ENCODE assay signal across 27 cellular contexts in the genomic region with DNA sequence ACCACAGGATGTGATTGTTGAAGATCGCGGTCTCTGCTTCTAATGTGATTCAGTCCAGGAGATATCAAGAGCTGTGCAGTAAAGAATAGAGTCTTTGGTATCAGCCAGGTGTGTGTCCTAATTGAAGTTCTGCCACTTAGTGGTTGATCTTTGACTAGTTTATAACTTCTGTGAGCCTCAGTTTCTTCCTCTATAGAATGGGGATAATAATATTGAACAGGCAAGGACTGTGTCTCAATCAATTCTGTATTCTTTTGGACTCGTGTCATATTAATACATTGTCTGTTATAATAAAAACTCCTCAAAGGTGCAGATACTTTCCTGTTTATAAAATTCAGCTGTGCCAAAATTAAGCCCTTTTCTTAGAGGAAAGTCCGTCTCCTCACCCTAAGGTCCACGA. TPM values are rescaled to one million over a fixed set of nuclear protein-coding genes. Genes with fewer than 3 reads are reported as not detected.
DNase-seq lines count a peak whose midpoint lies in the region; ATAC-seq, FAIRE-seq and TF ChIP-seq lines count a peak whose summit lies in the region.
"Had no signal": no experiment of that assay in that cellular context is flagged by ENCODE, and none has a peak within 500 bp of the region (broad histone marks: within the 10 kb centered on the region; RNA-seq: fewer than 3 reads in every experiment).

No MANE protein-coding gene starts in this region.

- no peak for TF ChIP-seq RAD21 in HepG2 (CRISPR knock-in tag; IDR thresholded peaks at IDR 0.05)

- no peak overlapping the region for H3K4me3 Mint-ChIP-seq in activated CD4-positive, alpha-beta T cell treated with anti-CD3 and anti-CD28 coated beads for 36 hours
- H3K4me3 Mint-ChIP-seq in astrocyte (ENCODE audit: unreplicated experiment), result no peak overlapping the region
- H3K4me3 Mint-ChIP-seq in nephron progenitor cell, result no peak overlapping the region
- H3K4me3 Mint-ChIP-seq: B cell; CD14-positive monocyte; CD4-positive, alpha-beta memory T cell; CD4-positive, CD25-positive, alpha-beta regulatory T cell; CD8-positive, alpha-beta memory T cell had no signal

- no peak for TF ChIP-seq CTCF in HepG2 (CRISPR knock-in tag; IDR thresholded peaks at IDR 0.05)
- no peak for TF ChIP-seq CTCF in right lobe of liver (IDR thresholded peaks at IDR 0.05)
- no peak for TF ChIP-seq CTCF in astrocyte (IDR thresholded peaks at IDR 0.05; ENCODE audit: insufficient read depth, low read depth, low read length)
- no peak for TF ChIP-seq CTCF in nephron progenitor cell (IDR thresholded peaks at IDR 0.05)
- no peak for TF ChIP-seq CTCF in thyroid gland (IDR thresholded peaks at IDR 0.05)
- no peak for TF ChIP-seq CTCF in BE2C (IDR thresholded peaks at IDR 0.05; ENCODE audit: low read depth, low read length)

- H3K4me2 ChIP-seq in HepG2 (ENCODE audit: low read depth, low read length) (no peak overlapping the region), astrocyte (ENCODE audit: low read length) (no peak overlapping the region)
- H3K4me2 ChIP-seq: A549, BLaER1 had no signal

- POLR2A ChIA-PET in activated CD4-positive, alpha-beta T cell treated with anti-CD3 and anti-CD28 coated beads for 36 hours (lab: Charles Lee), result no interaction called here
- POLR2A ChIA-PET in HepG2 (lab: Yijun Ruan, JAX), result interaction anchor here (1.2 kb wide), 1 partner anchor 23 kb away, joined by 3 read pairs; the partner anchor contains the start of gene NCOA6

- no peak overlapping the region for H3K27ac ChIP-seq in HepG2 (ENCODE audit: extremely low read length, insufficient read depth, low read length)
- no peak overlapping the region for H3K27ac ChIP-seq in right lobe of liver
- no peak overlapping the region for H3K27ac ChIP-seq in astrocyte (ENCODE audit: low read depth, low read length)
- H3K27ac ChIP-seq in thyroid gland, result no peak overlapping the region
- H3K27ac ChIP-seq: 22Rv1, A549, BLaER1 had no signal

- intact Hi-C loops in activated CD4-positive, alpha-beta T cell treated with anti-CD3 and anti-CD28 coated beads for 36 hours (cut with DNase I, micrococcal nuclease), result no loop called here
- intact Hi-C loops in HepG2 (cut with micrococcal nuclease; ENCODE audit: unreplicated experiment), result no loop called here
- intact Hi-C loops in right lobe of liver (cut with DNase I), result no loop called here
- intact Hi-C loops in thyroid gland (cut with DNase I), result no loop called here

- H4K20me1 ChIP-seq in HepG2 (ENCODE audit: insufficient read depth, low read length) (no peaks in the 10 kb centered on the region), astrocyte (ENCODE audit: insufficient read depth, low read length) (no peaks in the 10 kb centered on the region)
- H4K20me1 ChIP-seq: BLaER1 had no signal

- H3K36me3 ChIP-seq in HepG2 (replicated peaks in 1 of 2; ENCODE audit: control insufficient read depth in 1 of 2, insufficient read depth in 2 of 2, low read length in 2 of 2), result peaks cover 9 to 34% of the 10 kb centered on the region in 2 experiments
- H3K36me3 ChIP-seq in right lobe of liver, result peaks cover 0 to 7% (median 0%) of the 10 kb centered on the region in 4 donors
- H3K36me3 ChIP-seq in astrocyte (ENCODE audit: insufficient read depth, low read length), result peaks cover 9% of the 10 kb centered on the region
- peaks cover 16 to 21% of the 10 kb centered on the region in 2 donors for H3K36me3 ChIP-seq in thyroid gland
- H3K36me3 ChIP-seq in BE2C, result no peaks in the 10 kb centered on the region
- H3K36me3 ChIP-seq: BLaER1 had no signal

- H3K4me1 Mint-ChIP-seq in activated CD4-positive, alpha-beta T cell treated with anti-CD3 and anti-CD28 coated beads for 36 hours, result no peaks in the 10 kb centered on the region
- peaks cover 1% of the 10 kb centered on the region for H3K4me1 Mint-ChIP-seq in astrocyte (ENCODE audit: low read depth, unreplicated experiment)
- H3K4me1 Mint-ChIP-seq in nephron progenitor cell, result no peaks in the 10 kb centered on the region
- H3K4me1 Mint-ChIP-seq: B cell; CD14-positive monocyte; CD4-positive, alpha-beta memory T cell; CD8-positive, alpha-beta memory T cell had no signal

- TF ChIP-seq EP300 in HepG2 (IDR thresholded peaks at IDR 0.05; ENCODE audit: low read depth in 2 of 2, low read length in 2 of 2) (no peak), HepG2 (CRISPR knock-in tag; IDR thresholded peaks at IDR 0.05; ENCODE audit: borderline replicate concordance) (no peak)

- H3K27me3 Mint-ChIP-seq in activated CD4-positive, alpha-beta T cell treated with anti-CD3 and anti-CD28 coated beads for 36 hours, result no peaks in the 10 kb centered on the region
- H3K27me3 Mint-ChIP-seq in astrocyte (ENCODE audit: low read depth, unreplicated experiment) (no peaks in the 10 kb centered on the region), nephron progenitor cell (ENCODE audit: low read depth, poor library complexity) (peaks cover 1% of the 10 kb centered on the region)
- H3K27me3 Mint-ChIP-seq: B cell; CD4-positive, alpha-beta memory T cell; CD8-positive, alpha-beta memory T cell had no signal

- H3K79me2 ChIP-seq in HepG2 (ENCODE audit: insufficient read depth, low read length) (no peaks in the 10 kb centered on the region), astrocyte (ENCODE audit: insufficient read depth, low read length) (no peaks in the 10 kb centered on the region)

- FAIRE-seq in HepG2 (lab: Jason Lieb, UNC) (peak; percentile 68), astrocyte (lab: Jason Lieb, UNC) (no peak)
- FAIRE-seq: A549, G401.6, GM12891, GM19239 had no signal

- H3K27ac Mint-ChIP-seq in activated CD4-positive, alpha-beta T cell treated with anti-CD3 and anti-CD28 coated beads for 36 hours, result peak overlapping the region; percentile 10
- peak overlapping the region; percentile 29 for H3K27ac Mint-ChIP-seq in astrocyte (ENCODE audit: unreplicated experiment)
- peak overlapping the region; percentile 42 for H3K27ac Mint-ChIP-seq in nephron progenitor cell
- H3K27ac Mint-ChIP-seq: B cell had no signal

- BruUV-seq in HepG2 (replicated peaks; lab: Mats Ljungman, UMichigan), result no TSS peak

- H3K36me3 Mint-ChIP-seq in activated CD4-positive, alpha-beta T cell treated with anti-CD3 and anti-CD28 coated beads for 36 hours (ENCODE audit: low read depth), result peaks cover 5% of the 10 kb centered on the region
- peaks cover 12% of the 10 kb centered on the region for H3K36me3 Mint-ChIP-seq in astrocyte (ENCODE audit: low read depth, unreplicated experiment)
- H3K36me3 Mint-ChIP-seq in nephron progenitor cell (ENCODE audit: low read depth), result peaks cover 23% of the 10 kb centered on the region

- no peak for DNase-seq in activated CD4-positive, alpha-beta T cell treated with anti-CD3 and anti-CD28 coated beads for 36 hours
- DNase-seq in activated CD4-positive, alpha-beta T cell treated with anti-CD3 and anti-CD28 coated beads for 1 hour, result no peak
- no peak for DNase-seq in HepG2 (ENCODE audit: low spot score)
- DNase-seq in right lobe of liver, result no peak
- DNase-seq in astrocyte (ENCODE audit: low read depth), result no peak
- no peak for DNase-seq in nephron progenitor cell
- no peak for DNase-seq in thyroid gland
- DNase-seq in BE2C, result no peak
- DNase-seq: AML-193; C1 segment of cervical spinal cord; CD4-positive, alpha-beta memory T cell; CD4-positive, CD25-positive, alpha-beta regulatory T cell; CD8-positive, alpha-beta memory T cell; COR-L47; DMS 273 treated with DMSO at 0.1 percent for 48 hours; DMS153; DMS53; DMS79; GF-D8 had no signal

- no peaks in the 10 kb centered on the region for H3K9me3 ChIP-seq in HepG2 (ENCODE audit: low read length)
- H3K9me3 ChIP-seq in right lobe of liver, result no peaks in the 10 kb centered on the region
- no peaks in the 10 kb centered on the region for H3K9me3 ChIP-seq in astrocyte (ENCODE audit: insufficient read depth, low read depth, low read length)
- H3K9me3 ChIP-seq in thyroid gland, result no peaks in the 10 kb centered on the region
- H3K9me3 ChIP-seq in BE2C, result peaks cover under 1% of the 10 kb centered on the region; the same call in 1 of the 2 replicates
- H3K9me3 ChIP-seq: A549, BLaER1 had no signal

- no peak for ATAC-seq in activated CD4-positive, alpha-beta T cell treated with anti-CD3 and anti-CD28 coated beads for 36 hours
- ATAC-seq in HepG2 (no peak), right lobe of liver (no peak)
- ATAC-seq: A549 had no signal

- WGBS in HepG2 (ENCODE audit: low lambda C conversion rate), result 95% methylated on average over 5 of the region's 5 CpGs
- 100% methylated on average over 4 of the region's 5 CpGs for WGBS in right lobe of liver (ENCODE audit: insufficient coverage, low coverage, low lambda C conversion rate, missing lambda C conversion rate)
- WGBS in thyroid gland, 2 donors, result 96% methylated on average over 5 of the region's 5 CpGs

- CTCF ChIA-PET in activated CD4-positive, alpha-beta T cell treated with anti-CD3 and anti-CD28 coated beads for 36 hours (lab: Charles Lee), result interaction anchor here (0.7 to 1.6 kb wide), 3 partner anchors 22 to 28 kb away, joined by 3 to 4 read pairs (median 3); partner anchors contain the start of gene ACSS2
- CTCF ChIA-PET in HepG2 (lab: Yijun Ruan, JAX; ENCODE audit: low intra/inter-chr PET ratio, low total read pairs), result no interaction called here

- H3K4me1 ChIP-seq in HepG2 (ENCODE audit: insufficient read depth, low read length) (peaks cover 8% of the 10 kb centered on the region), right lobe of liver (no peaks in the 10 kb centered on the region), astrocyte (ENCODE audit: insufficient read depth, low read length) (no peaks in the 10 kb centered on the region), thyroid gland (no peaks in the 10 kb centered on the region), BE2C (no peaks in the 10 kb centered on the region)
- H3K4me1 ChIP-seq: A549, BLaER1 had no signal

- H2AFZ ChIP-seq in HepG2 (ENCODE audit: low read length) (no peak overlapping the region), astrocyte (ENCODE audit: low read depth, low read length) (no peak overlapping the region)

- in situ Hi-C loops in HepG2 (cut with HindIII; ENCODE audit: extremely low pct_ligation_motif_present, low pct_unique_long_range_greater_than_20kb), result no loop called here

- no peak overlapping the region for H3K4me3 ChIP-seq in HepG2 (replicated peaks in 1 of 3; ENCODE audit: insufficient read depth in 1 of 3, low read depth in 2 of 3, low read length in 3 of 3)
- no peak overlapping the region for H3K4me3 ChIP-seq in right lobe of liver
- H3K4me3 ChIP-seq in astrocyte (ENCODE audit: insufficient read depth, low read depth, low read length), result no peak overlapping the region
- H3K4me3 ChIP-seq in thyroid gland (replicated peaks in 1 of 3), result no peak overlapping the region
- no peak overlapping the region for H3K4me3 ChIP-seq in BE2C (ENCODE audit: low read depth, low read length)
- H3K4me3 ChIP-seq: A549, BLaER1 had no signal

- H3K9me3 Mint-ChIP-seq in activated CD4-positive, alpha-beta T cell treated with anti-CD3 and anti-CD28 coated beads for 36 hours (ENCODE audit: low read depth), result no peaks in the 10 kb centered on the region
- H3K9me3 Mint-ChIP-seq in astrocyte (ENCODE audit: unreplicated experiment) (peaks cover 2% of the 10 kb centered on the region), nephron progenitor cell (no peaks in the 10 kb centered on the region)
- H3K9me3 Mint-ChIP-seq: CD14-positive monocyte; CD4-positive, alpha-beta memory T cell; CD4-positive, CD25-positive, alpha-beta regulatory T cell; CD8-positive, alpha-beta memory T cell had no signal

- TF ChIP-seq POLR2A in HepG2 (IDR thresholded peaks at IDR 0.05; ENCODE audit: insufficient read depth in 1 of 2, low read depth in 2 of 2, low read length in 2 of 2) (no peak), right lobe of liver (IDR thresholded peaks at IDR 0.05) (no peak), thyroid gland (IDR thresholded peaks at IDR 0.05) (no peak)

- H3K27me3 ChIP-seq in HepG2 (ENCODE audit: control insufficient read depth in 1 of 2, insufficient read depth in 2 of 2, low read length in 2 of 2) (no peaks in the 10 kb centered on the region), right lobe of liver (no peaks in the 10 kb centered on the region), astrocyte (ENCODE audit: insufficient read depth, low read length) (no peaks in the 10 kb centered on the region), thyroid gland (no peaks in the 10 kb centered on the region), BE2C (no peaks in the 10 kb centered on the region)
- H3K27me3 ChIP-seq: BLaER1 had no signal

- H3K9ac ChIP-seq in HepG2 (ENCODE audit: insufficient read depth, low read depth, low read length), result no peak overlapping the region
- H3K9ac ChIP-seq in astrocyte (ENCODE audit: low read length), result no peak overlapping the region
- H3K9ac ChIP-seq: BLaER1 had no signal

RNA-seq across cellular contexts. Expression of gene NCOA6, which starts 23.1 kb away (rescaled TPM):
- 10 to 100 TPM; 20.3 to 31.1 TPM for total RNA-seq in activated CD4-positive, alpha-beta T cell treated with anti-CD3 and anti-CD28 coated beads for 36 hours
- 11.2 and 27.2 TPM in 2 replicates for total RNA-seq in HepG2 (2016; rRNA removed; fragmentation: Illumina TruSeq; extraction: Trizol)
- total RNA-seq in HepG2 (2016; cell fraction: cytosol; rRNA removed; fragmentation: Illumina TruSeq; extraction: Trizol; ENCODE audit: low read depth), result 10.4 and 11.1 TPM in 2 replicates
- total RNA-seq in HepG2 (2016; cell fraction: insoluble cytoplasmic fraction; rRNA removed; fragmentation: Illumina TruSeq; extraction: Trizol), result 10.0 and 21.9 TPM in 2 replicates
- total RNA-seq in HepG2 (2016; cell fraction: membrane; rRNA removed; fragmentation: Illumina TruSeq; extraction: Trizol), result 15.1 and 15.3 TPM in 2 replicates
- 16.1 and 18.2 TPM in 2 replicates for total RNA-seq in HepG2 (2016; cell fraction: nucleus; rRNA removed; fragmentation: Illumina TruSeq; extraction: Trizol)
- polyA plus RNA-seq in HepG2 (2011; rRNA removed), result 28.6 and 29.3 TPM in 2 replicates
- polyA plus RNA-seq in HepG2 (2011; cell fraction: cytosol; rRNA removed), result 19.8 and 22.7 TPM in 2 replicates
- 20.8 and 22.2 TPM in 2 replicates for polyA plus RNA-seq in HepG2 (2011; cell fraction: nucleus; rRNA removed)
- polyA plus RNA-seq in HepG2 (2012), result 30.9 and 32.8 TPM in 2 replicates
- polyA plus RNA-seq in HepG2 (2016; cell fraction: cytosol; fragmentation: Illumina TruSeq; extraction: Trizol; ENCODE audit: low read depth), result 2.3 and 3.5 TPM in 2 replicates
- 41.2 and 43.1 TPM in 2 replicates for polyA plus RNA-seq in HepG2 (2016; cell fraction: insoluble cytoplasmic fraction; fragmentation: Illumina TruSeq; extraction: Trizol; ENCODE audit: low read depth)
- polyA plus RNA-seq in HepG2 (2016; cell fraction: membrane; fragmentation: Illumina TruSeq; extraction: Trizol; ENCODE audit: low read depth), result 11.7 and 12.0 TPM in 2 replicates
- 38.3 and 46.0 TPM in 2 replicates for polyA plus RNA-seq in HepG2 (2016; cell fraction: nucleus; fragmentation: Illumina TruSeq; extraction: Trizol; ENCODE audit: insufficient read depth, low read depth)
- 27.6 and 32.8 TPM in 2 replicates for polyA minus RNA-seq in HepG2 (2011; rRNA and poly(A)+ RNA removed; ENCODE audit: low replicate concordance)
- polyA minus RNA-seq in HepG2 (2011; cell fraction: cytosol; rRNA and poly(A)+ RNA removed), result 23.1 and 25.6 TPM in 2 replicates
- 31.0 and 33.2 TPM in 2 replicates for polyA minus RNA-seq in HepG2 (2011; cell fraction: nucleus; rRNA and poly(A)+ RNA removed)
- total RNA-seq in right lobe of liver, result 10 to 100 TPM in 5 of 6 experiments, 1 to 10 TPM in 1; 10.0 to 12.9 (median 11.1) TPM
- 21.1 and 21.2 TPM in 2 replicates for total RNA-seq in astrocyte
- total RNA-seq in thyroid gland, result 10 to 100 TPM; 26.5 to 33.8 (median 32.3) TPM
- 27.3 TPM for polyA plus RNA-seq in BE2C (2012; ENCODE audit: insufficient read depth, insufficient read length, low read depth)

RNA-seq across cellular contexts. Expression of gene GGT7, which starts 24.1 kb away (rescaled TPM):
- total RNA-seq in activated CD4-positive, alpha-beta T cell treated with anti-CD3 and anti-CD28 coated beads for 36 hours, result 10 to 100 TPM; 12.7 to 15.0 TPM
- total RNA-seq in HepG2 (2016; rRNA removed; fragmentation: Illumina TruSeq; extraction: Trizol) (1.9 and 6.6 TPM in 2 replicates), right lobe of liver (10 to 100 TPM in 2 of 6 experiments, 1 to 10 TPM in 4; 4.8 to 13.3 (median 9.4) TPM), astrocyte (15.6 and 17.3 TPM in 2 replicates), thyroid gland (10 to 100 TPM; 24.1 to 41.1 (median 37.6) TPM)
- 0.97 and 1.8 TPM in 2 replicates for total RNA-seq in HepG2 (2016; cell fraction: cytosol; rRNA removed; fragmentation: Illumina TruSeq; extraction: Trizol; ENCODE audit: low read depth)
- total RNA-seq in HepG2 (2016; cell fraction: insoluble cytoplasmic fraction; rRNA removed; fragmentation: Illumina TruSeq; extraction: Trizol), result 2.1 and 7.0 TPM in 2 replicates
- total RNA-seq in HepG2 (2016; cell fraction: membrane; rRNA removed; fragmentation: Illumina TruSeq; extraction: Trizol), result 1.3 and 1.9 TPM in 2 replicates
- 13.6 and 13.8 TPM in 2 replicates for total RNA-seq in HepG2 (2016; cell fraction: nucleus; rRNA removed; fragmentation: Illumina TruSeq; extraction: Trizol)
- 23.0 and 35.3 TPM in 2 replicates for polyA plus RNA-seq in HepG2 (2011; rRNA removed)
- polyA plus RNA-seq in HepG2 (2011; cell fraction: cytosol; rRNA removed), result 8.5 and 11.9 TPM in 2 replicates
- polyA plus RNA-seq in HepG2 (2011; cell fraction: nucleus; rRNA removed), result 155 and 166 TPM in 2 replicates
- 16.1 and 18.7 TPM in 2 replicates for polyA plus RNA-seq in HepG2 (2012)
- polyA plus RNA-seq in HepG2 (2016; cell fraction: cytosol; fragmentation: Illumina TruSeq; extraction: Trizol; ENCODE audit: low read depth), result 2.2 and 2.3 TPM in 2 replicates
- polyA plus RNA-seq in HepG2 (2016; cell fraction: insoluble cytoplasmic fraction; fragmentation: Illumina TruSeq; extraction: Trizol; ENCODE audit: low read depth), result 3.9 and 4.4 TPM in 2 replicates
- polyA plus RNA-seq in HepG2 (2016; cell fraction: membrane; fragmentation: Illumina TruSeq; extraction: Trizol; ENCODE audit: low read depth), result 2.5 and 2.7 TPM in 2 replicates
- polyA plus RNA-seq in HepG2 (2016; cell fraction: nucleus; fragmentation: Illumina TruSeq; extraction: Trizol; ENCODE audit: insufficient read depth, low read depth), result 54.9 and 57.9 TPM in 2 replicates
- 0.12 and 38.2 TPM in 2 replicates for polyA minus RNA-seq in HepG2 (2011; rRNA and poly(A)+ RNA removed; ENCODE audit: low replicate concordance)
- 6.3 and 6.5 TPM in 2 replicates for polyA minus RNA-seq in HepG2 (2011; cell fraction: cytosol; rRNA and poly(A)+ RNA removed)
- 31.0 and 37.2 TPM in 2 replicates for polyA minus RNA-seq in HepG2 (2011; cell fraction: nucleus; rRNA and poly(A)+ RNA removed)
- 37.3 TPM for polyA plus RNA-seq in BE2C (2012; ENCODE audit: insufficient read depth, insufficient read length, low read depth)

RNA-seq across cellular contexts. Expression of gene ACSS2, which starts 27.8 kb away (rescaled TPM):
- total RNA-seq in activated CD4-positive, alpha-beta T cell treated with anti-CD3 and anti-CD28 coated beads for 36 hours, result 10 to 100 TPM; 29.9 to 35.1 TPM
- total RNA-seq in HepG2 (2016; rRNA removed; fragmentation: Illumina TruSeq; extraction: Trizol), result 89.7 and 91.7 TPM in 2 replicates
- total RNA-seq in HepG2 (2016; cell fraction: cytosol; rRNA removed; fragmentation: Illumina TruSeq; extraction: Trizol; ENCODE audit: low read depth), result 21.5 and 23.1 TPM in 2 replicates
- 83.3 and 83.7 TPM in 2 replicates for total RNA-seq in HepG2 (2016; cell fraction: insoluble cytoplasmic fraction; rRNA removed; fragmentation: Illumina TruSeq; extraction: Trizol)
- total RNA-seq in HepG2 (2016; cell fraction: membrane; rRNA removed; fragmentation: Illumina TruSeq; extraction: Trizol), result 39.3 and 39.5 TPM in 2 replicates
- total RNA-seq in HepG2 (2016; cell fraction: nucleus; rRNA removed; fragmentation: Illumina TruSeq; extraction: Trizol), result 83.7 and 88.6 TPM in 2 replicates
- polyA plus RNA-seq in HepG2 (2011; rRNA removed), result 72.8 and 120 TPM in 2 replicates
- 48.2 and 82.4 TPM in 2 replicates for polyA plus RNA-seq in HepG2 (2011; cell fraction: cytosol; rRNA removed)
- 193 and 292 TPM in 2 replicates for polyA plus RNA-seq in HepG2 (2011; cell fraction: nucleus; rRNA removed)
- 108 and 131 TPM in 2 replicates for polyA plus RNA-seq in HepG2 (2012)
- 17.6 and 18.7 TPM in 2 replicates for polyA plus RNA-seq in HepG2 (2016; cell fraction: cytosol; fragmentation: Illumina TruSeq; extraction: Trizol; ENCODE audit: low read depth)
- polyA plus RNA-seq in HepG2 (2016; cell fraction: insoluble cytoplasmic fraction; fragmentation: Illumina TruSeq; extraction: Trizol; ENCODE audit: low read depth), result 87.7 and 90.8 TPM in 2 replicates
- 29.1 and 35.3 TPM in 2 replicates for polyA plus RNA-seq in HepG2 (2016; cell fraction: membrane; fragmentation: Illumina TruSeq; extraction: Trizol; ENCODE audit: low read depth)
- 176 and 178 TPM in 2 replicates for polyA plus RNA-seq in HepG2 (2016; cell fraction: nucleus; fragmentation: Illumina TruSeq; extraction: Trizol; ENCODE audit: insufficient read depth, low read depth)
- 155 and 246 TPM in 2 replicates for polyA minus RNA-seq in HepG2 (2011; rRNA and poly(A)+ RNA removed; ENCODE audit: low replicate concordance)
- 49.2 and 69.9 TPM in 2 replicates for polyA minus RNA-seq in HepG2 (2011; cell fraction: cytosol; rRNA and poly(A)+ RNA removed)
- 157 and 295 TPM in 2 replicates for polyA minus RNA-seq in HepG2 (2011; cell fraction: nucleus; rRNA and poly(A)+ RNA removed)
- total RNA-seq in right lobe of liver, result 100 to 1,000 TPM in 1 of 6 experiments, 10 to 100 TPM in 5; 21.9 to 118 (median 45.7) TPM
- total RNA-seq in astrocyte, result 16.9 and 18.7 TPM in 2 replicates
- total RNA-seq in thyroid gland, result 10 to 100 TPM; 48.5 to 89.6 (median 68.1) TPM
- 10.3 TPM for polyA plus RNA-seq in BE2C (2012; ENCODE audit: insufficient read depth, insufficient read length, low read depth)
